ENCODE assay signal across 8 cellular contexts in genomic region chr10:754914-755313, GRCh38.
"Had no signal": no experiment of that assay in that cellular context is flagged by ENCODE, and none has a peak within 500 bp of the region (broad histone marks: within the 10 kb centered on the region; RNA-seq: fewer than 3 reads in every experiment).

No MANE protein-coding gene starts in this region.

- H3K4me3 ChIP-seq: GM23248, GM23338, HAP-1 had no signal

- H3K9me3 ChIP-seq: HAP-1 had no signal

- H3K27ac ChIP-seq: GM23248 had no signal

- H3K36me3 ChIP-seq: HAP-1 had no signal

- H3K4me1 ChIP-seq: HAP-1 had no signal

- DNase-seq: GM23248, GOT3, H7, H9, HCEC 1CT, HFFc6 had no signal
